13 cellular contexts compared by ENCODE assay signal in the genomic region with DNA sequence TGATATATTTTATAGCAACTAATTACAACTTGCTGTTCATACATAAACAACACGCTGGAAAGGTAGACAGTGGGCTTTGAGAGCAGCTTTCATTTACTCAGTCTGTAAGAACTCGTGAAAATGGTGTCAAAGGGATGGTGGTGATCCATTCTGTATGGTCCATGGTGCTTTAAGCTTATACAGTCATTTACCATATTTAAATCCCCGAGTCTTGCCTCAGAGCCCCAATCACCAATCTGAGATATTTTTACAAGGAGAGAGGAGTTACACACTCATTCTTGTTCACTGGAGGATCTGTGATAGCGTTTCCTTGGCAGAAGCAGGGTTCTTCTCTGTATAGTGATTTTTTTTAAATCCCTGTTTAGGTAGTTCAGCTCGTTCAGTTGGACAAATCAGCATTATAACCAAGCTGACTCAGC.
A peak's percentile ranks its signal among the peaks of the same experiment; 100 is the strongest.
DNase-seq lines count a peak whose midpoint lies in the region; ATAC-seq and TF ChIP-seq lines count a peak whose summit lies in the region.
"Had no signal": no experiment of that assay in that cellular context is flagged by ENCODE, and none has a peak within 500 bp of the region (broad histone marks: within the 10 kb centered on the region; RNA-seq: fewer than 3 reads in every experiment).

No MANE protein-coding gene starts in this region.

- H3K36me3 ChIP-seq in thoracic aorta, result no peaks in the 10 kb centered on the region

- peaks cover 3 to 24% of the 10 kb centered on the region in 2 donors for H3K4me1 ChIP-seq in thoracic aorta (ENCODE audit: control insufficient read depth in 1 of 2, low read depth in 2 of 2)

- H3K9me3 Mint-ChIP-seq in effector memory CD8-positive, alpha-beta T cell, result peaks cover 0 to 4% of the 10 kb centered on the region in 2 donors
- H3K9me3 Mint-ChIP-seq: WTC11 had no signal

- peak overlapping the region; percentile 64 for H3K4me3 ChIP-seq in thoracic aorta

- no peaks in the 10 kb centered on the region for H3K36me3 Mint-ChIP-seq in effector memory CD8-positive, alpha-beta T cell (ENCODE audit: insufficient read depth)
- H3K36me3 Mint-ChIP-seq: naive thymus-derived CD8-positive, alpha-beta T cell; WTC11 had no signal

- no peak overlapping the region for H3K4me3 Mint-ChIP-seq in effector memory CD8-positive, alpha-beta T cell
- H3K4me3 Mint-ChIP-seq: naive thymus-derived CD8-positive, alpha-beta T cell; WTC11 had no signal

- H3K27me3 Mint-ChIP-seq in effector memory CD8-positive, alpha-beta T cell, result no peaks in the 10 kb centered on the region
- H3K27me3 Mint-ChIP-seq: naive thymus-derived CD8-positive, alpha-beta T cell had no signal

- no peaks in the 10 kb centered on the region for H3K9me3 ChIP-seq in thoracic aorta

- H3K27me3 ChIP-seq in thoracic aorta (replicated peaks; ENCODE audit: insufficient read depth), result no peaks in the 10 kb centered on the region

- no peak for TF ChIP-seq CTCF in thoracic aorta (IDR thresholded peaks at IDR 0.05)

- DNase-seq in NCI-H2227 treated with DMSO at 0.1 percent for 48 hours (lab: John Stamatoyannopoulos, UW) (peak; percentile 71), caudate nucleus (lab: John Stamatoyannopoulos, UW) (peak in 2 of 61 donors; percentile 3 to 19), left lobe of liver (ENCODE audit: low spot score) (no peak), thoracic aorta (ENCODE audit: low spot score) (no peak)
- DNase-seq in activated CD8-positive, alpha-beta memory T cell treated with anti-CD3 and anti-CD28 coated beads, Interleukin-2, amount 50 U/mL, for 48 hours, result no peak
- no peak for DNase-seq in effector memory CD8-positive, alpha-beta T cell
- DNase-seq: activated effector memory CD4-positive, alpha-beta T cell treated with anti-CD3 and anti-CD28 coated beads, Interleukin-2, amount 50 U/mL, for 16 hours; EL; naive thymus-derived CD8-positive, alpha-beta T cell; NK-92 treated with Interleukin-12 subunit alpha and Interleukin-12 subunit beta, amount 100 ng/mL, for 24 hours had no signal

- ATAC-seq in left lobe of liver (peak; percentile 27), thoracic aorta (ENCODE audit: insufficient number of reproducible peaks, low FRiP score, low read depth) (no peak), HG02938 (IDR thresholded peaks at IDR 0.05; ENCODE audit: unreplicated experiment) (no peak), HG03108 (IDR thresholded peaks at IDR 0.05; ENCODE audit: unreplicated experiment) (no peak)
- ATAC-seq in effector memory CD8-positive, alpha-beta T cell (replicated peaks), result no peak
- ATAC-seq: naive thymus-derived CD8-positive, alpha-beta T cell; WTC11 had no signal

- H3K27ac Mint-ChIP-seq in effector memory CD8-positive, alpha-beta T cell, result no peak overlapping the region
- H3K27ac Mint-ChIP-seq: naive thymus-derived CD8-positive, alpha-beta T cell; WTC11 had no signal

- H3K27ac ChIP-seq in caudate nucleus (ENCODE audit: low read depth, low read length) (peak overlapping the region; percentile 32), thoracic aorta (peak overlapping the region; percentile 24 to 26)

- H3K4me1 Mint-ChIP-seq in effector memory CD8-positive, alpha-beta T cell (ENCODE audit: low read depth in 2 of 2), result no peaks in the 10 kb centered on the region
- H3K4me1 Mint-ChIP-seq: naive thymus-derived CD8-positive, alpha-beta T cell had no signal
